Comparison of ENCODE assay signal across 8 cellular contexts in the genomic region with DNA sequence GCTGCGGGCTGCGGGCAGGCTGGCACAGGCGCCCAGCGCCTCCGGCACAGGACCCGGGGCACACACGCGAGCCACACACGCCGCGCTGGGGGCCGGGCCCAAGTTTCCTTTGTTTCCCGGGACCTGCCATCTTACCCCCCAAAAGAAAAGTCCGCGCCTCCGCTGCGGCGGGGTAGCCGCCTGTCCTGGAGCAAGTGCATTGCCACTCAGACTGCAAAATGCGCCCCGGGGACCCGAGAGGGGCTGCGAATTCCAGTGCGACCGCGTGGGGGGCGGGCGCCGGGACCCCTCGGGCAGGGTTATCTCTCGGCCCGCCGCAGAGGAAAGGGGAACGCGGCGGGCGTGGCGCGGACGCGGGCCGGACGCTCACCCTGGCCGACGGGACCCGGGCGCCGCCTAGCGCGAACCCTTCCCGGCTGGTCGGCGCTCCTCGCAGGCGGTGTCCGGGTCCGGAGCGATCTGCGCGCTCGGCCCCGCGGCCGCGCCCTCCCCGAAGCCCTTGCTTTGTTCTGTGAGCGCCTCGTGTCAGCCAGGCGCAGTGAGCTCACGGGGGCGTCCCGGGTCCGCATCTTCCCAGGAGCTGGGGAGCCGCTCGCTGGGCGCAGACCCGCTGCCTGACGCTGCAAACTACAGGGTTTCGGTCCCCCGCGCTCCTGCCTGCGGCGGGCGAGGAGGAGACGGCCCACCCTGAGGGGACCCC. TPM values are rescaled to one million over a fixed set of nuclear protein-coding genes. Genes with fewer than 3 reads are reported as not detected.
DNase-seq lines count a peak whose midpoint lies in the region; ATAC-seq, FAIRE-seq and TF ChIP-seq lines count a peak whose summit lies in the region.

No MANE protein-coding gene starts in this region.

- H3K23ac ChIP-seq in H1 (ENCODE audit: insufficient read length) = no peak overlapping the region

- peaks cover 14 to 20% of the 10 kb centered on the region in 2 experiments for H4K20me1 ChIP-seq in H1 (replicated peaks in 1 of 2; ENCODE audit: control insufficient read depth in 1 of 2, insufficient read depth in 2 of 2, low read length in 2 of 2)

- H3K56ac ChIP-seq in H1 (replicated peaks; ENCODE audit: insufficient read length, low read depth, low read length) = peak overlapping the region; percentile 86

- H3K27me3 Mint-ChIP-seq in CD8-positive, alpha-beta memory T cell = peaks cover 59 to 65% of the 10 kb centered on the region in 2 donors

- H3K4ac ChIP-seq in H1 (replicated peaks; ENCODE audit: insufficient read length, low read depth, low read length) = peak overlapping the region; percentile 78

- H2BK5ac ChIP-seq in H1 (ENCODE audit: low read depth, low read length) = peak overlapping the region; percentile 86

- no peaks in the 10 kb centered on the region for H3K9me3 ChIP-seq in CD8-positive, alpha-beta memory T cell (ENCODE audit: low read length)
- H3K9me3 ChIP-seq in H1 (ENCODE audit: insufficient read depth in 2 of 2, low read depth in 1 of 2, low read length in 1 of 2) (no peaks in the 10 kb centered on the region), mucosa of rectum (ENCODE audit: control insufficient read depth in 2 of 2, low read length in 2 of 2) (no peaks in the 10 kb centered on the region)

- no peak overlapping the region for H2BK20ac ChIP-seq in H1 (ENCODE audit: low read length)

- H2BK15ac ChIP-seq in H1 (ENCODE audit: low read length) = no peak overlapping the region

- peak overlapping the region; percentile 80 for H4K91ac ChIP-seq in H1 (replicated peaks; ENCODE audit: insufficient read length, low read length)

- H3K9me3 Mint-ChIP-seq in CD8-positive, alpha-beta memory T cell = no peaks in the 10 kb centered on the region

- POLR2A ChIA-PET in CD8-positive, alpha-beta memory T cell (lab: Charles Lee) = no interaction called here
- POLR2A ChIA-PET in H1 (lab: Charles Lee; ENCODE audit: partially characterized antibody) = interaction anchor here (1.3 to 2.7 kb wide), 2 partner anchors 8 to 365 kb away, joined by 4 to 8 read pairs; no protein-coding TSS in a partner anchor

- peak in 1 of 3 experiments; percentile 3; a peak in 1 of 4 replicates for TF ChIP-seq CTCF in H1 (IDR thresholded peaks at IDR 0.05; ENCODE audit: control extremely low read depth in 1 of 3, insufficient read depth in 1 of 3, low read depth in 1 of 3, low read length in 3 of 3)

- H2AFZ ChIP-seq in H1 (ENCODE audit: low read length) = no peak overlapping the region

- H3K27me3 ChIP-seq in CD8-positive, alpha-beta memory T cell (ENCODE audit: insufficient read depth, low read length, poor library complexity, severe bottlenecking) = peaks cover 22% of the 10 kb centered on the region
- H3K27me3 ChIP-seq in H1 (replicated peaks in 1 of 4; ENCODE audit: control insufficient read depth in 3 of 4, extremely low read depth in 1 of 4, insufficient read depth in 3 of 4, low read length in 3 of 4) (no peaks in the 10 kb centered on the region), mucosa of rectum (ENCODE audit: control insufficient read depth in 2 of 2, insufficient read depth in 2 of 2, low read length in 2 of 2) (peaks cover 0 to 6% of the 10 kb centered on the region in 2 donors)

- no peak for FAIRE-seq in H1 (lab: Jason Lieb, UNC)

- no peak overlapping the region for H3K4me3 ChIP-seq in CD8-positive, alpha-beta memory T cell (ENCODE audit: low read length)
- H3K4me3 ChIP-seq in H1 (ENCODE audit: extremely low read depth in 1 of 4, insufficient read depth in 2 of 4, low read depth in 3 of 4, low read length in 4 of 4) = peak overlapping the region; percentile 66 to 93 (median 82)
- H3K4me3 ChIP-seq in mucosa of rectum (ENCODE audit: low read length in 2 of 2) = peak overlapping the region; percentile 63 to 67

- H2BK12ac ChIP-seq in H1 (ENCODE audit: low read depth, low read length) = no peak overlapping the region

- peaks cover 8% of the 10 kb centered on the region for H3K4me1 ChIP-seq in CD8-positive, alpha-beta memory T cell (ENCODE audit: insufficient read depth, low read length)
- H3K4me1 ChIP-seq in H1 (replicated peaks in 1 of 4; ENCODE audit: control insufficient read depth in 3 of 4, insufficient read depth in 4 of 4, low read length in 3 of 4) = peaks cover 0 to 9% (median 3%) of the 10 kb centered on the region in 4 experiments; a peak in 4 of 7 replicates
- H3K4me1 ChIP-seq in mucosa of rectum (ENCODE audit: control insufficient read depth in 2 of 2, insufficient read depth in 2 of 2, low read length in 2 of 2) = peaks cover 8 to 17% of the 10 kb centered on the region in 2 donors

- peak overlapping the region in 4 of 7 donors; percentile 26 to 61 (median 56) for H3K4me3 Mint-ChIP-seq in CD8-positive, alpha-beta memory T cell

- TF ChIP-seq EP300 in H1 (IDR thresholded peaks at IDR 0.05; ENCODE audit: borderline replicate concordance in 1 of 2, low read depth in 2 of 2, low read length in 2 of 2) = no peak

- no peak for DNase-seq in CD8-positive, alpha-beta memory T cell
- DNase-seq in HT-29 (ENCODE audit: low spot score) = peak; percentile 74
- peak; percentile 69 for DNase-seq in SK-N-DZ (ENCODE audit: low spot score)
- peak in 1 of 2 experiments; percentile 82 for DNase-seq in H1 (ENCODE audit: low read depth in 1 of 2, low spot score in 2 of 2)
- no peak for DNase-seq in amniotic stem cell (lab: John Stamatoyannopoulos, UW)
- no peak for DNase-seq in foreskin melanocyte

- H3K27ac ChIP-seq in CD8-positive, alpha-beta memory T cell (ENCODE audit: low read depth, low read length) = no peak overlapping the region
- H3K27ac ChIP-seq in H1 (ENCODE audit: low read depth, low read length) (peak overlapping the region; percentile 93), mucosa of rectum (ENCODE audit: low read depth in 2 of 2, low read length in 2 of 2) (peak overlapping the region; percentile 85 to 90)

- peaks cover 8 to 24% (median 11%) of the 10 kb centered on the region in 3 donors for H3K4me1 Mint-ChIP-seq in CD8-positive, alpha-beta memory T cell

- no peaks in the 10 kb centered on the region for H3K36me3 ChIP-seq in CD8-positive, alpha-beta memory T cell (ENCODE audit: insufficient read depth, low read length)
- peaks cover 6 to 38% (median 23%) of the 10 kb centered on the region in 4 experiments; a peak in 7 of 8 replicates for H3K36me3 ChIP-seq in H1 (ENCODE audit: control insufficient read depth in 2 of 4, insufficient read depth in 4 of 4, low read length in 3 of 4)
- no peaks in the 10 kb centered on the region for H3K36me3 ChIP-seq in mucosa of rectum (ENCODE audit: control insufficient read depth in 2 of 2, insufficient read depth in 2 of 2, low read length in 2 of 2)

- peaks cover 24 to 63% of the 10 kb centered on the region in 2 experiments for H3K79me2 ChIP-seq in H1 (ENCODE audit: control insufficient read depth in 1 of 2, insufficient read depth in 2 of 2, low read length in 2 of 2)

- H2BK120ac ChIP-seq in H1 (replicated peaks; ENCODE audit: low read depth, low read length) = peak overlapping the region; percentile 33

- H3K18ac ChIP-seq in H1 (ENCODE audit: extremely low read depth, low read length) = peak overlapping the region; percentile 78

- peak overlapping the region; percentile 67 to 70 for H3K4me2 ChIP-seq in H1 (ENCODE audit: insufficient read depth in 1 of 2, low read depth in 2 of 2, low read length in 2 of 2)

- peak in 1 of 2 experiments; percentile 68; a peak in 2 of 3 replicates for TF ChIP-seq POLR2A in H1 (IDR thresholded peaks at IDR 0.05; ENCODE audit: control extremely low read depth in 1 of 2, low read depth in 2 of 2, low read length in 2 of 2)

- peak overlapping the region; percentile 78 to 96 (median 92) for H3K9ac ChIP-seq in H1 (replicated peaks in 1 of 4; ENCODE audit: extremely low read depth in 1 of 4, low read depth in 3 of 4, low read length in 3 of 4)
- peak overlapping the region; percentile 63 to 78 for H3K9ac ChIP-seq in mucosa of rectum (ENCODE audit: low read depth in 1 of 2, low read length in 2 of 2)

- peak overlapping the region; percentile 98 for H4K8ac ChIP-seq in H1 (ENCODE audit: extremely low read depth, insufficient read depth, low read length)

- peak; percentile 58 for ATAC-seq in GM19351 (IDR thresholded peaks at IDR 0.05; ENCODE audit: unreplicated experiment)

- no peak overlapping the region for H3K27ac Mint-ChIP-seq in CD8-positive, alpha-beta memory T cell

- peak overlapping the region; percentile 96 for H4K5ac ChIP-seq in H1 (ENCODE audit: insufficient read length, low read depth, low read length)

- WGBS in H1 (ENCODE audit: extremely low coverage in 1 of 2, insufficient coverage in 1 of 2, insufficient read length in 1 of 2, insufficient replicate concordance in 2 of 2, low coverage in 1 of 2, low lambda C conversion rate in 2 of 2, missing lambda C conversion rate in 1 of 2), 2 experiments = 1% methylated on average over 53 of the region's 85 CpGs; no CpG with 5 or more reads in 1 of the 2 experiments

- CTCF ChIA-PET in CD8-positive, alpha-beta memory T cell (lab: Charles Lee) = no interaction called here
- CTCF ChIA-PET in H1 (lab: Charles Lee; ENCODE audit: partially characterized antibody) = no interaction called here

- no peaks in the 10 kb centered on the region for H3K79me1 ChIP-seq in H1 (ENCODE audit: low read depth, low read length)

- H3K23me2 ChIP-seq in H1 (ENCODE audit: low read depth, low read length) = peaks cover 5% of the 10 kb centered on the region

- H3K36me3 Mint-ChIP-seq in CD8-positive, alpha-beta memory T cell = no peaks in the 10 kb centered on the region

- no peak overlapping the region for H2AK5ac ChIP-seq in H1 (ENCODE audit: low read depth, low read length)

- no peak overlapping the region for H3K14ac ChIP-seq in H1 (ENCODE audit: insufficient read length)

- peak; percentile 25 to 30; a peak in 1 of 4 replicates for TF ChIP-seq RAD21 in H1 (IDR thresholded peaks at IDR 0.05 in 1 of 2, conservative IDR thresholded peaks at IDR 0.05 in 1 of 2; ENCODE audit: low read depth in 2 of 2, low read length in 2 of 2)

RNA-seq across cellular contexts. Expression of gene CD24, which starts 0.6 kb away (rescaled TPM):
- not detected for total RNA-seq in CD8-positive, alpha-beta memory T cell
- not detected for polyA plus RNA-seq in CD8-positive, alpha-beta memory T cell
- total RNA-seq in HT-29 (2014; rRNA removed; shearing (Covaris generic)) = 389 and 427 TPM in 2 replicates
- polyA plus RNA-seq in SK-N-DZ (2014; cell fraction: cytosol; rRNA removed) = 760 and 767 TPM in 2 replicates
- 181 and 197 TPM in 2 replicates for polyA plus RNA-seq in SK-N-DZ (2014; cell fraction: nucleus; rRNA removed)
- 2,258 and 2,327 TPM in 2 replicates for total RNA-seq in H1 (2021; fragmentation: NEBNext Ultra II Directional; extraction: Animal tissue kit (Norgen Biotek cat#: 25700))
- polyA plus RNA-seq in H1 (2011; rRNA removed) = 1,771 and 2,134 TPM in 2 replicates
- 2,003 TPM for polyA plus RNA-seq in H1 (2011; cell fraction: cytosol; rRNA removed)
- polyA plus RNA-seq in H1 (2011; cell fraction: nucleus; rRNA removed) = 868 TPM
- polyA plus RNA-seq in H1 (2012, experiment 1 of 2) = 1,729 to 2,378 TPM (median 2,052 TPM) in 4 replicates
- polyA plus RNA-seq in H1 (2012, experiment 2 of 2) = 693 TPM
- 2,069 TPM for polyA plus RNA-seq in H1 (2013, experiment 1 of 2)
- polyA plus RNA-seq in H1 (2013, experiment 2 of 2) = 2,475 TPM
- 1,038 and 1,243 TPM in 2 replicates for polyA minus RNA-seq in H1 (2011; rRNA and poly(A)+ RNA removed)
- polyA minus RNA-seq in H1 (2011; cell fraction: cytosol; rRNA and poly(A)+ RNA removed) = 1,995 TPM
- polyA minus RNA-seq in H1 (2011; cell fraction: nucleus; rRNA and poly(A)+ RNA removed) = 801 TPM

RNA-seq across cellular contexts. Expression of gene MTRES1, which starts 52.9 kb away (rescaled TPM):
- total RNA-seq in CD8-positive, alpha-beta memory T cell = 10 to 100 TPM; 17.5 to 21.4 TPM
- 19.2 TPM for polyA plus RNA-seq in CD8-positive, alpha-beta memory T cell
- 11.1 and 14.4 TPM in 2 replicates for total RNA-seq in HT-29 (2014; rRNA removed; shearing (Covaris generic))
- polyA plus RNA-seq in SK-N-DZ (2014; cell fraction: cytosol; rRNA removed) = 13.7 and 18.7 TPM in 2 replicates
- 5.1 and 10.9 TPM in 2 replicates for polyA plus RNA-seq in SK-N-DZ (2014; cell fraction: nucleus; rRNA removed)
- 17.2 and 20.3 TPM in 2 replicates for total RNA-seq in H1 (2021; fragmentation: NEBNext Ultra II Directional; extraction: Animal tissue kit (Norgen Biotek cat#: 25700))
- 5.2 and 6.4 TPM in 2 replicates for polyA plus RNA-seq in H1 (2011; rRNA removed)
- 11.9 TPM for polyA plus RNA-seq in H1 (2011; cell fraction: cytosol; rRNA removed)
- polyA plus RNA-seq in H1 (2011; cell fraction: nucleus; rRNA removed) = 7.7 TPM
- 14.3 to 16.8 TPM (median 14.9 TPM) in 4 replicates for polyA plus RNA-seq in H1 (2012, experiment 1 of 2)
- 8.3 TPM for polyA plus RNA-seq in H1 (2012, experiment 2 of 2)
- polyA plus RNA-seq in H1 (2013, experiment 1 of 2) = 26.4 TPM
- 27.6 TPM for polyA plus RNA-seq in H1 (2013, experiment 2 of 2)
- 4.1 and 5.4 TPM in 2 replicates for polyA minus RNA-seq in H1 (2011; rRNA and poly(A)+ RNA removed)
- 3.7 TPM for polyA minus RNA-seq in H1 (2011; cell fraction: cytosol; rRNA and poly(A)+ RNA removed)
- 9.7 TPM for polyA minus RNA-seq in H1 (2011; cell fraction: nucleus; rRNA and poly(A)+ RNA removed)

Comparison
In these comparisons a context has a peak if more than half of its experiments do, and no peak if none do; other contexts are left out.
1. DNase-seq: peak in HT-29 (single experiment) and SK-N-DZ (single experiment); none in CD8-positive, alpha-beta memory T cell (0 of 5), amniotic stem cell (single experiment) and foreskin melanocyte (single experiment).
2. RNA of gene CD24, which starts 0.6 kb away (total RNA-seq): 2,258 to 2,327 TPM in H1 and 389 to 427 TPM in HT-29; not detected in CD8-positive, alpha-beta memory T cell; every median in the first group is over 100 times any median in the second.